9 cellular contexts compared by ENCODE assay signal in genomic region chr2:173990970-173991819, GRCh38. TPM values are rescaled to one million over a fixed set of nuclear protein-coding genes. Genes with fewer than 3 reads are reported as not detected.
DNase-seq lines count a peak whose midpoint lies in the region; FAIRE-seq and TF ChIP-seq lines count a peak whose summit lies in the region.
"Had no signal": no experiment of that assay in that cellular context is flagged by ENCODE, and none has a peak within 500 bp of the region (broad histone marks: within the 10 kb centered on the region; RNA-seq: fewer than 3 reads in every experiment).

No MANE protein-coding gene starts in this region.

- DNase-seq in GM10248 (ENCODE audit: extremely low spot score) (peak; percentile 43), HFF-Myc (ENCODE audit: extremely low read depth, low read depth) (peak; percentile 72), cardiac septum (ENCODE audit: low spot score) (peak; percentile 85), stromal cell of bone marrow (ENCODE audit: low read depth) (peak; percentile 80), hippocampal formation (lab: John Stamatoyannopoulos, UW) (no peak), occipital lobe (lab: John Stamatoyannopoulos, UW) (no peak), small intestine (no peak)

- intact Hi-C loops in cardiac septum (cut with DNase I): loop anchor here (1.0 kb wide), 1 partner anchor 48 kb away; no protein-coding TSS in a partner anchor

- H3K4me3 ChIP-seq in HFF-Myc (replicated peaks; ENCODE audit: low read depth, low read length) (no peak overlapping the region), OCI-LY1 (ENCODE audit: low read depth, low read length, poor library complexity, severe bottlenecking) (peak overlapping the region; percentile 26), small intestine (ENCODE audit: low read depth in 1 of 2, low read length in 2 of 2) (no peak overlapping the region)
- H3K4me3 ChIP-seq: cardiac muscle cell had no signal

- H3K9me3 ChIP-seq in OCI-LY1 (ENCODE audit: low read length) (no peaks in the 10 kb centered on the region), small intestine (ENCODE audit: control insufficient read depth, low read depth) (no peaks in the 10 kb centered on the region)

- TF ChIP-seq CTCF in GM10248 (IDR thresholded peaks at IDR 0.05; ENCODE audit: control extremely low read depth, extremely low read depth, low read depth, missing control alignments) (no peak), HFF-Myc (IDR thresholded peaks at IDR 0.05; ENCODE audit: low read depth, low read length, missing control alignments) (no peak), OCI-LY1 (IDR thresholded peaks at IDR 0.05; ENCODE audit: low read length) (no peak)

- FAIRE-seq in small intestine (lab: Jason Lieb, UNC): no peak

- 28 to 41% (median 32%) methylated on average over 13 of the region's 13 CpGs for WGBS in small intestine, 3 donors

- H4K20me1 ChIP-seq in OCI-LY1 (ENCODE audit: insufficient read depth, low read length): no peaks in the 10 kb centered on the region

- H3K36me3 ChIP-seq in OCI-LY1 (ENCODE audit: insufficient read depth, low read length) (no peaks in the 10 kb centered on the region), small intestine (ENCODE audit: control insufficient read depth in 2 of 2, insufficient read depth in 2 of 2, low read length in 2 of 2) (no peaks in the 10 kb centered on the region)
- H3K36me3 ChIP-seq: cardiac muscle cell had no signal

- peaks cover 27% of the 10 kb centered on the region for H3K4me1 ChIP-seq in OCI-LY1 (ENCODE audit: insufficient read depth, low read length, severe bottlenecking)
- H3K4me1 ChIP-seq in small intestine (ENCODE audit: control insufficient read depth in 2 of 2, insufficient read depth in 1 of 2, low read depth in 1 of 2, low read length in 1 of 2): peaks cover 2 to 5% of the 10 kb centered on the region in 2 donors

- H2AFZ ChIP-seq in OCI-LY1 (ENCODE audit: low read length): no peak overlapping the region

- POLR2A ChIA-PET in GM10248 (lab: Yijun Ruan, JAX): interaction anchor here (0.5 kb wide), 1 partner anchor 406 kb away, joined by 3 read pairs; no protein-coding TSS in a partner anchor

- H3K79me2 ChIP-seq in OCI-LY1 (ENCODE audit: insufficient read depth, low read length): no peaks in the 10 kb centered on the region

- CTCF ChIA-PET in GM10248 (lab: Yijun Ruan, JAX): interaction anchor here (1.3 to 1.6 kb wide), 2 partner anchors 33 to 40 kb away, joined by 3 to 4 read pairs; no protein-coding TSS in a partner anchor

- H3K27me3 ChIP-seq in OCI-LY1 (ENCODE audit: insufficient read depth, low read length): no peaks in the 10 kb centered on the region
- no peaks in the 10 kb centered on the region for H3K27me3 ChIP-seq in small intestine (ENCODE audit: control insufficient read depth in 2 of 2, insufficient read depth in 2 of 2, low read length in 2 of 2)
- H3K27me3 ChIP-seq: cardiac muscle cell had no signal

- H3K27ac ChIP-seq in OCI-LY1 (ENCODE audit: low read depth, low read length, poor library complexity, severe bottlenecking): peak overlapping the region; percentile 67
- H3K27ac ChIP-seq in small intestine (ENCODE audit: low read depth in 1 of 2, low read length in 1 of 2): peak overlapping the region in 1 of 2 donors; percentile 66
- H3K27ac ChIP-seq: cardiac muscle cell had no signal

- no peaks in the 10 kb centered on the region for H3K9me2 ChIP-seq in OCI-LY1 (ENCODE audit: low read depth, low read length)

- peak overlapping the region; percentile 61; the same call in 1 of the 2 replicates for H3K4me2 ChIP-seq in OCI-LY1 (ENCODE audit: low read length)

- no peaks in the 10 kb centered on the region for H3F3A ChIP-seq in OCI-LY1 (ENCODE audit: insufficient read depth, low read length)

- H3K9ac ChIP-seq in OCI-LY1 (ENCODE audit: low read length): peak overlapping the region; percentile 17; the same call in 1 of the 2 replicates

RNA-seq across cellular contexts. Expression of gene SP3, which starts 26.0 kb away (rescaled TPM):
- 45.4 TPM for total RNA-seq in cardiac septum
- 215 TPM for total RNA-seq in occipital lobe
- 10 to 100 TPM; 15.0 to 22.7 (median 15.4) TPM for polyA plus RNA-seq in small intestine

Comparison
In these comparisons a context has a peak if more than half of its experiments do, and no peak if none do; other contexts are left out.
1. DNase-seq: peak in GM10248 (single experiment), HFF-Myc (single experiment), cardiac septum (single experiment) and stromal cell of bone marrow (single experiment); none in hippocampal formation (0 of 2), occipital lobe (single experiment) and small intestine (single experiment).